1 cellular context compared by ENCODE assay signal in the genomic region with DNA sequence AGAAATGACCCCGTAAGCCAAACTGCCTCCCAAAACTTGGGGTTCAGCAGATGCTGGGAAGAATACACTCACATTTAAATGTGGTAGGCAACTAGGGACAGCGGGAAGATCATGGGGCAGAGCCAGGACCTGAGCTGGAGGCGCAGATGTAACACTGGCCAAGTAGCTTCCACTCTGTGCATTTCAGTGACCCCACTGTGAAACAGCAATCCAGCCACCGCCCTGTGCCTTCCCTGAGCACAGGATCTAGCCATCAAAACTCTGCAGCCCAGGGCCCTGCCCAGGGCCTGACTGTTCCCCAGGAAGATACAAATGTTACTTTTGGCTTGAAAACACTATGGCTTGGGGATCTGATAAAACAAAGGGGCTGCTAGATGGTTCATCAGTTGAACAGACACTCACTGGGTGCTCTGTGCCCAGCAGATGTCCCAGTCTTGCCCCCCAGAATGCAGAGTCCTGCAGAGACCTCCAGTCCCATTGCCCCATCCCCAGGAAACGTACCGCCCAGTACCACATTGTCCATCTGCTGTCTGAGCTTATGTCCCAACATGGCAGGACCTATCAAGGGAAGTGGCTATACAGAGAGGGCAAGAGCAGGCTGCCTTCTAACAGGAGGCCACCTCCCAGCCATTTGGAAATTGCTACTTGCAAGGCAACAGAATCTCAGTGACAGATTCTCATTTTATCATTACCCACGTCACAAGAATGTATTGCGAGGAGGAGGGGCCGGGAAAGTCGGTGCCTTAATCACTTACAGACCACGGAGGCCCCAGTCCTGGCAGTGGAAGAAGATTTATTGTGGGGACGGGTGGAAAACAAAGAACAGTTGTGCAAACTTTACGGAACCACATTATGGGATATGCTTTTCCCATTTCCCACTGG.
TF ChIP-seq lines count a peak whose summit lies in the region.

No MANE protein-coding gene starts in this region.

TF ChIP-seq in IMR-90, 13 proteins besides CTCF, POLR2A, EP300 and RAD21 (continued from another document):
- no peak for TF ChIP-seq BHLHE40 (IDR thresholded peaks at IDR 0.05; ENCODE audit: low read depth, low read length)
- no peak for TF ChIP-seq RCOR1 (IDR thresholded peaks at IDR 0.05; ENCODE audit: insufficient replicate concordance, low read length)
- TF ChIP-seq, protein P1, sequence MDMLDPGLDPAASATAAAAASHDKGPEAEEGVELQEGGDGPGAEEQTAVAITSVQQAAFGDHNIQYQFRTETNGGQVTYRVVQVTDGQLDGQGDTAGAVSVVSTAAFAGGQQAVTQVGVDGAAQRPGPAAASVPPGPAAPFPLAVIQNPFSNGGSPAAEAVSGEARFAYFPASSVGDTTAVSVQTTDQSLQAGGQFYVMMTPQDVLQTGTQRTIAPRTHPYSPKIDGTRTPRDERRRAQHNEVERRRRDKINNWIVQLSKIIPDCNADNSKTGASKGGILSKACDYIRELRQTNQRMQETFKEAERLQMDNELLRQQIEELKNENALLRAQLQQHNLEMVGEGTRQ (IDR thresholded peaks at IDR 0.05; ENCODE audit: low read depth, low read length) = no peak
- TF ChIP-seq, protein P2, sequence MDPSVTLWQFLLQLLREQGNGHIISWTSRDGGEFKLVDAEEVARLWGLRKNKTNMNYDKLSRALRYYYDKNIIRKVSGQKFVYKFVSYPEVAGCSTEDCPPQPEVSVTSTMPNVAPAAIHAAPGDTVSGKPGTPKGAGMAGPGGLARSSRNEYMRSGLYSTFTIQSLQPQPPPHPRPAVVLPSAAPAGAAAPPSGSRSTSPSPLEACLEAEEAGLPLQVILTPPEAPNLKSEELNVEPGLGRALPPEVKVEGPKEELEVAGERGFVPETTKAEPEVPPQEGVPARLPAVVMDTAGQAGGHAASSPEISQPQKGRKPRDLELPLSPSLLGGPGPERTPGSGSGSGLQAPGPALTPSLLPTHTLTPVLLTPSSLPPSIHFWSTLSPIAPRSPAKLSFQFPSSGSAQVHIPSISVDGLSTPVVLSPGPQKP (IDR thresholded peaks at IDR 0.05; ENCODE audit: borderline replicate concordance, low read depth, low read length) = no peak
- no peak for TF ChIP-seq MXI1 (IDR thresholded peaks at IDR 0.05; ENCODE audit: borderline replicate concordance, low read depth, low read length)
- no peak for TF ChIP-seq RFX5 (IDR thresholded peaks at IDR 0.05; ENCODE audit: low read depth, low read length)
- no peak for TF ChIP-seq SMC3 (IDR thresholded peaks at IDR 0.05; ENCODE audit: low read depth, low read length)
- TF ChIP-seq CEBPB (IDR thresholded peaks at IDR 0.05; ENCODE audit: low read depth, low read length) = no peak
